Comparison of ENCODE assay signal across 1 cellular context in genomic region chr17:21282850-21283249, GRCh38.
TF ChIP-seq lines count a peak whose summit lies in the region.

No MANE protein-coding gene starts in this region.

TF ChIP-seq in endothelial cell of umbilical vein, 7 proteins besides CTCF, POLR2A, EP300 and RAD21 (continued from another document):
- no peak for TF ChIP-seq MAX (IDR thresholded peaks at IDR 0.05; ENCODE audit: insufficient read depth, insufficient read length)
- no peak for TF ChIP-seq EZH2 (IDR thresholded peaks at IDR 0.05; ENCODE audit: borderline replicate concordance, low read depth, low read length, severe bottlenecking)
- TF ChIP-seq JUN (IDR thresholded peaks at IDR 0.05; ENCODE audit: borderline replicate concordance, insufficient read depth, insufficient read length, low read depth) = no peak
- no peak for TF ChIP-seq MYC (IDR thresholded peaks at IDR 0.05; ENCODE audit: low read depth, low read length)
- no peak for TF ChIP-seq FOS (IDR thresholded peaks at IDR 0.05; ENCODE audit: borderline replicate concordance, insufficient read depth, low read length)
